Comparison of ENCODE assay signal across 8 cellular contexts in genomic region chr4:152780267-152780811, GRCh38. TPM values are rescaled to one million over a fixed set of nuclear protein-coding genes. Genes with fewer than 3 reads are reported as not detected.
DNase-seq lines count a peak whose midpoint lies in the region; ATAC-seq and TF ChIP-seq lines count a peak whose summit lies in the region.

No MANE protein-coding gene starts in this region.

- no peak for TF ChIP-seq CTCF in ascending aorta (IDR thresholded peaks at IDR 0.05)

- peak overlapping the region; percentile 97 for H3K27ac Mint-ChIP-seq in activated CD4-positive, alpha-beta T cell treated with anti-CD3 and anti-CD28 coated beads, Interleukin-2, amount 10 ng/mL, durations not matched to agents 24 days and 14 days
- peak overlapping the region; percentile 95 for H3K27ac Mint-ChIP-seq in stimulated activated effector memory CD8-positive, alpha-beta T cell treated with anti-CD3 and anti-CD28 coated beads, Interleukin-12 subunit alpha, Interleukin-12 subunit beta, amount 100 ng/mL, for 72 hours

- H3K27me3 Mint-ChIP-seq in activated CD4-positive, alpha-beta T cell treated with anti-CD3 and anti-CD28 coated beads, Interleukin-2, amount 10 ng/mL, durations not matched to agents 24 days and 14 days: peaks cover 30% of the 10 kb centered on the region

- peak overlapping the region; percentile 87 for H3K4me3 ChIP-seq in HUES64 (ENCODE audit: low read length)
- H3K4me3 ChIP-seq in ascending aorta: peak overlapping the region; percentile 79 to 81

- ATAC-seq in stimulated activated effector memory CD8-positive, alpha-beta T cell treated with anti-CD3 and anti-CD28 coated beads, Interleukin-12 subunit alpha, Interleukin-12 subunit beta, amount 100 ng/mL, for 72 hours: peak; percentile 74

- peak overlapping the region; percentile 68 for H3K9ac ChIP-seq in HUES64 (ENCODE audit: low read depth, low read length)

- intact Hi-C loops in activated CD4-positive, alpha-beta T cell treated with anti-CD3 and anti-CD28 coated beads, Interleukin-2, amount 10 ng/mL, durations not matched to agents 24 days and 14 days (cut with micrococcal nuclease): no loop called here
- intact Hi-C loops in ascending aorta (cut with DNase I): loop anchor here (5.0 to 10.0 kb wide), 4 partner anchors 304 to 1772 kb away; partner anchors contain the start of gene PLRG1

- H3K36me3 Mint-ChIP-seq in activated CD4-positive, alpha-beta T cell treated with anti-CD3 and anti-CD28 coated beads, Interleukin-2, amount 10 ng/mL, durations not matched to agents 24 days and 14 days (ENCODE audit: low read depth): peaks cover 5% of the 10 kb centered on the region
- H3K36me3 Mint-ChIP-seq in stimulated activated effector memory CD8-positive, alpha-beta T cell treated with anti-CD3 and anti-CD28 coated beads, Interleukin-12 subunit alpha, Interleukin-12 subunit beta, amount 100 ng/mL, for 72 hours: peaks cover 22% of the 10 kb centered on the region

- H3K27ac ChIP-seq in HUES64 (ENCODE audit: low read depth, low read length): peak overlapping the region; percentile 82
- peak overlapping the region; percentile 84 to 88 for H3K27ac ChIP-seq in ascending aorta

- WGBS in HUES64: 3% methylated on average over 15 of the region's 16 CpGs

- H3K9me3 ChIP-seq in HUES64 (ENCODE audit: insufficient read depth, low read depth, low read length) (no peaks in the 10 kb centered on the region), ascending aorta (no peaks in the 10 kb centered on the region)

- H3K4me1 ChIP-seq in HUES64 (ENCODE audit: insufficient read depth, low read length) (peaks cover 6% of the 10 kb centered on the region), ascending aorta (peaks cover 0 to 6% of the 10 kb centered on the region in 2 donors)

- H3K9me3 Mint-ChIP-seq in activated CD4-positive, alpha-beta T cell treated with anti-CD3 and anti-CD28 coated beads, Interleukin-2, amount 10 ng/mL, durations not matched to agents 24 days and 14 days: no peaks in the 10 kb centered on the region
- no peaks in the 10 kb centered on the region for H3K9me3 Mint-ChIP-seq in stimulated activated effector memory CD8-positive, alpha-beta T cell treated with anti-CD3 and anti-CD28 coated beads, Interleukin-12 subunit alpha, Interleukin-12 subunit beta, amount 100 ng/mL, for 72 hours

- peaks cover 44% of the 10 kb centered on the region for H3K4me1 Mint-ChIP-seq in activated CD4-positive, alpha-beta T cell treated with anti-CD3 and anti-CD28 coated beads, Interleukin-2, amount 10 ng/mL, durations not matched to agents 24 days and 14 days
- peaks cover 35% of the 10 kb centered on the region for H3K4me1 Mint-ChIP-seq in stimulated activated effector memory CD8-positive, alpha-beta T cell treated with anti-CD3 and anti-CD28 coated beads, Interleukin-12 subunit alpha, Interleukin-12 subunit beta, amount 100 ng/mL, for 72 hours

- peak overlapping the region; percentile 100 for H3K4me3 Mint-ChIP-seq in activated CD4-positive, alpha-beta T cell treated with anti-CD3 and anti-CD28 coated beads, Interleukin-2, amount 10 ng/mL, durations not matched to agents 24 days and 14 days
- peak overlapping the region; percentile 94 for H3K4me3 Mint-ChIP-seq in stimulated activated effector memory CD8-positive, alpha-beta T cell treated with anti-CD3 and anti-CD28 coated beads, Interleukin-12 subunit alpha, Interleukin-12 subunit beta, amount 100 ng/mL, for 72 hours

- DNase-seq in activated CD4-positive, alpha-beta T cell treated with anti-CD3 and anti-CD28 coated beads, Interleukin-2, amount 10 ng/mL, durations not matched to agents 24 days and 14 days: no peak
- DNase-seq in activated CD4-positive, alpha-beta T cell treated with anti-CD3 and anti-CD28 coated beads, Interleukin-2, amount 50 U/mL, for 48 hours: no peak
- DNase-seq in ascending aorta (ENCODE audit: low spot score in 2 of 2): no peak
- peak; percentile 28 for DNase-seq in iPS-NIHi7 (ENCODE audit: extremely low spot score)
- no peak for DNase-seq in stimulated activated effector memory CD8-positive, alpha-beta T cell treated with anti-CD3 and anti-CD28 coated beads, Interleukin-12 subunit alpha, Interleukin-12 subunit beta, amount 100 ng/mL, for 72 hours (ENCODE audit: low spot score in 2 of 2)
- DNase-seq in DMS 273 treated with DMSO at 0.1 percent for 48 hours (lab: John Stamatoyannopoulos, UW): no peak
- no peak for DNase-seq in NCI-H526 treated with DMSO at 0.1 percent for 48 hours (lab: John Stamatoyannopoulos, UW)

- H3K36me3 ChIP-seq in HUES64 (ENCODE audit: insufficient read depth, low read length) (peaks cover 5% of the 10 kb centered on the region; the same call in 1 of the 2 replicates), ascending aorta (no peaks in the 10 kb centered on the region)

- H3K27me3 ChIP-seq in HUES64 (ENCODE audit: insufficient read depth, low read length) (peaks cover 3% of the 10 kb centered on the region; the same call in 1 of the 2 replicates), ascending aorta (no peaks in the 10 kb centered on the region)

RNA-seq across cellular contexts. Expression of gene ARFIP1, which starts 0.6 kb away (rescaled TPM):
- total RNA-seq in activated CD4-positive, alpha-beta T cell treated with anti-CD3 and anti-CD28 coated beads, Interleukin-2, amount 10 ng/mL, durations not matched to agents 24 days and 14 days: 13.0 and 14.6 TPM in 2 replicates
- 37.5 TPM for polyA plus RNA-seq in HUES64 (2013, experiment 1 of 2)
- 33.0 TPM for polyA plus RNA-seq in HUES64 (2013, experiment 2 of 2)
- 11.6 TPM for total RNA-seq in ascending aorta

RNA-seq across cellular contexts. Expression of gene TIGD4, which starts 0.8 kb away (rescaled TPM):
- 0.28 and 0.31 TPM in 2 replicates for total RNA-seq in activated CD4-positive, alpha-beta T cell treated with anti-CD3 and anti-CD28 coated beads, Interleukin-2, amount 10 ng/mL, durations not matched to agents 24 days and 14 days
- polyA plus RNA-seq in HUES64 (2013, experiment 1 of 2): 1.5 TPM
- polyA plus RNA-seq in HUES64 (2013, experiment 2 of 2): 2.2 TPM
- total RNA-seq in ascending aorta: not detected
